8 cellular contexts compared by ENCODE assay signal in the genomic region with DNA sequence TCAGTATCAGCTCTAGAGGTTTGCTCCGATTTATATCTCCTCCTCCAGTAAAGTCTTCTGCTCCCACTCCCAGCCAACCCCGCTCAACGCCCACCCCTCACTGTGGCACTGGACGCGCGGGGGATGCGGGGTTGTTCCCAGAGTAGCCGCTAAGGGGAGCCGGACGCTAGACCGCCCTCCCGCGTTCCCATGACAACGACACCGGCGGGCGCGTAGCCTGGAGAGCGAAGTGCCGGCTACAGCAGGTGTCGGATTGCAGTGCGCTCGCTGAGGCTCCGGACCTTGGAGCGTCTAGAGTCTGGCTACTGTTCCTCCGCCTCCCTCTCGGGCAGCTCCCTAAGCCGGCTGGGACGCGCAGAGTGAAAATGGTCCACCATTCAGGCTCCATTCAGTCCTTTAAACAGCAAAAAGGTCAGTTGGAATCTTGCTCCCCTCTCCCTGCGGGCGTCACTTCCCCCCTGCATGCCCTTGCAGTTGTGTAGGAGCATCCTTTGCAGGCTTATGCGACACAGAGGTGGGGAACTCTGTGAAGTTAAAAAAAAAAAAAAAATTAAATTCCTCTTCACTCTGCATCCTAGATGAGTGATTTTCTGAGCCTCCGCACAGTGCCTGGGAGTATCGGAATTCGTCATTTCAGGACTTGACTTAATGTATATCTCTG. TPM values are rescaled to one million over a fixed set of nuclear protein-coding genes. Genes with fewer than 3 reads are reported as not detected.
DNase-seq lines count a peak whose midpoint lies in the region; ATAC-seq and TF ChIP-seq lines count a peak whose summit lies in the region.

ANO3 (plus strand) TSS at position 220 of the 661 bp plus-strand sequence; CDS start at position 366, 146 bp downstream.

- no peak within 1 kb of the TSS for H3K4me3 Mint-ChIP-seq in activated CD8-positive, alpha-beta memory T cell treated with anti-CD3 and anti-CD28 coated beads, Interleukin-2, amount 10 ng/mL, durations not matched to agents 7 days and 5 days
- peak within 1 kb of the TSS; percentile 85 for H3K4me3 Mint-ChIP-seq in neural crest cell

- H3K36me3 ChIP-seq in H7 (replicated peaks; ENCODE audit: control insufficient read depth, insufficient read depth, low read length) = no peaks in the 10 kb centered on the region

- H3K36me3 Mint-ChIP-seq in activated CD8-positive, alpha-beta memory T cell treated with anti-CD3 and anti-CD28 coated beads, Interleukin-2, amount 10 ng/mL, durations not matched to agents 7 days and 5 days = no peaks in the 10 kb centered on the region
- H3K36me3 Mint-ChIP-seq in neural crest cell (ENCODE audit: low read depth) = no peaks in the 10 kb centered on the region

- peak; percentile 79 for TF ChIP-seq CTCF in LNCAP (IDR thresholded peaks at IDR 0.05)
- peak; percentile 74 for TF ChIP-seq CTCF in neural crest cell (conservative IDR thresholded peaks at IDR 0.05)

- no peaks in the 10 kb centered on the region for H3K4me1 Mint-ChIP-seq in activated CD8-positive, alpha-beta memory T cell treated with anti-CD3 and anti-CD28 coated beads, Interleukin-2, amount 10 ng/mL, durations not matched to agents 7 days and 5 days
- peaks cover 50% of the 10 kb centered on the region for H3K4me1 Mint-ChIP-seq in neural crest cell

- peak; percentile 50 for DNase-seq in activated CD8-positive, alpha-beta memory T cell treated with anti-CD3 and anti-CD28 coated beads, Interleukin-2, amount 50 U/mL, for 48 hours
- DNase-seq in activated CD8-positive, alpha-beta memory T cell treated with anti-CD3 and anti-CD28 coated beads, Interleukin-2, amount 10 ng/mL, durations not matched to agents 7 days and 5 days = no peak
- DNase-seq in H7 (peak; percentile 90), SK-N-DZ (ENCODE audit: low spot score) (peak; percentile 93), fibroblast of peridontal ligament (ENCODE audit: extremely low read depth) (peak; percentile 70), neural crest cell (ENCODE audit: low read depth, low spot score) (peak; percentile 84)

- peak within 1 kb of the TSS; percentile 37; the same call in 1 of the 2 replicates for H3K4me3 ChIP-seq in H7 (ENCODE audit: insufficient read depth, low read depth, low read length)

- H3K27ac Mint-ChIP-seq in activated CD8-positive, alpha-beta memory T cell treated with anti-CD3 and anti-CD28 coated beads, Interleukin-2, amount 10 ng/mL, durations not matched to agents 7 days and 5 days = no peak within 1 kb of the TSS
- H3K27ac Mint-ChIP-seq in neural crest cell (ENCODE audit: unreplicated experiment) = peak within 1 kb of the TSS; percentile 94

- H3K27me3 ChIP-seq in H7 (ENCODE audit: control insufficient read depth, insufficient read depth, low read length) = no peaks in the 10 kb centered on the region

- H3K27me3 Mint-ChIP-seq in activated CD8-positive, alpha-beta memory T cell treated with anti-CD3 and anti-CD28 coated beads, Interleukin-2, amount 10 ng/mL, durations not matched to agents 7 days and 5 days = peaks cover 8% of the 10 kb centered on the region
- peaks cover 23% of the 10 kb centered on the region for H3K27me3 Mint-ChIP-seq in neural crest cell (ENCODE audit: low read depth)

- CTCF ChIA-PET in activated CD8-positive, alpha-beta memory T cell treated with anti-CD3 and anti-CD28 coated beads, Interleukin-2, amount 10 ng/mL, durations not matched to agents 7 days and 5 days (lab: Charles Lee) = no interaction called here

- no peak for ATAC-seq in activated CD8-positive, alpha-beta memory T cell treated with anti-CD3 and anti-CD28 coated beads, Interleukin-2, amount 10 ng/mL, durations not matched to agents 7 days and 5 days
- no peak for ATAC-seq in GM19324 (IDR thresholded peaks at IDR 0.05; ENCODE audit: low FRiP score, unreplicated experiment)

- peaks cover 2% of the 10 kb centered on the region for H3K9me3 Mint-ChIP-seq in activated CD8-positive, alpha-beta memory T cell treated with anti-CD3 and anti-CD28 coated beads, Interleukin-2, amount 10 ng/mL, durations not matched to agents 7 days and 5 days (ENCODE audit: low read depth)
- peaks cover 5% of the 10 kb centered on the region for H3K9me3 Mint-ChIP-seq in neural crest cell

RNA-seq across cellular contexts. Expression of gene ANO3, which starts in this region (rescaled TPM):
- under 1 TPM in 1 of 2 experiments, not detected in 1; 0.05 TPM for total RNA-seq in activated CD8-positive, alpha-beta memory T cell treated with anti-CD3 and anti-CD28 coated beads, Interleukin-2, amount 10 ng/mL, durations not matched to agents 7 days and 5 days
- not detected in 2 replicates for total RNA-seq in H7 (2014; rRNA removed; shearing (Covaris generic))
- polyA plus RNA-seq in SK-N-DZ (2014; cell fraction: cytosol; rRNA removed) = not detected in 2 replicates
- polyA plus RNA-seq in SK-N-DZ (2014; cell fraction: nucleus; rRNA removed) = not detected in 2 replicates
- 0.33 and 0.39 TPM in 2 replicates for total RNA-seq in neural crest cell

Comparison
In these comparisons a context has a peak if more than half of its experiments do, and no peak if none do; other contexts are left out.
1. Peak in DNase-seq and H3K4me3 ChIP-seq in H7; RNA of the gene not detected or under 1 TPM.
2. Peak in DNase-seq in neural crest cell; RNA of the gene not detected or under 1 TPM.